In the genomic region with DNA sequence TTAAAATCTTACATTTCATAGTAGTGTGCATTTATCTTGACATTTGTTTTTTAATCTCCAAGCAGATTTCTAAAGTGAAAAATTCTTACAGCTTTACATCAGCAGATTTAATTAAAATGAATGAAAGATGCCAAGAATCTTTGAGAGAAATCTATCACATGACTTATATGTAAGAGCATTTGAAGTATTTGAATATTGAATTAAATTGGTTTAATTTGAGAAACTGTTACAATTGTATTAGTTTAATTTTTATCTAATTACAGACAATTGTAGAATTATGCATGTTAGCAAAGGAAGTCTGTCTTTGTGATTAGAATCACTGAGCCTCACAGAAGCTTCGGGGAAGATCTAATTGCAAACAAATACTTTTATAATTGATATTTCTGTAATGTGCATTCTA, we compare ENCODE assay signal across 12 cellular contexts. TPM values are rescaled to one million over a fixed set of nuclear protein-coding genes. Genes with fewer than 3 reads are reported as not detected.
"Had no signal": no experiment of that assay in that cellular context is flagged by ENCODE, and none has a peak within 500 bp of the region (broad histone marks: within the 10 kb centered on the region; RNA-seq: fewer than 3 reads in every experiment).

No MANE protein-coding gene starts in this region.

- H3K4me3 ChIP-seq: GM23248, GM23338, HAP-1 had no signal

- FAIRE-seq: H1, H54 had no signal

- H3K4me2 ChIP-seq: GM23338 had no signal

- H3K9ac ChIP-seq: GM23248 had no signal

- H3K4me1 ChIP-seq: HAP-1 had no signal

- ATAC-seq: GM23338, HCT116 had no signal

- H2AFZ ChIP-seq: GM23248, GM23338 had no signal

- DNase-seq: GM23248, GOT3, H7, H9, HCEC 1CT, HFFc6 had no signal

- H3K36me3 ChIP-seq: HAP-1 had no signal

- H3K27ac ChIP-seq: GM23248 had no signal

- H3K9me3 ChIP-seq: HAP-1 had no signal

RNA-seq across cellular contexts. Expression of gene ASB17, which starts 52.2 kb away (rescaled TPM):
- total RNA-seq: GM23248, GM23338, H1, H4, H7, H9, HFFc6 had no signal
- polyA plus RNA-seq: GM23248, GM23338, H1 had no signal
